8 cellular contexts compared by ENCODE assay signal in the genomic region with DNA sequence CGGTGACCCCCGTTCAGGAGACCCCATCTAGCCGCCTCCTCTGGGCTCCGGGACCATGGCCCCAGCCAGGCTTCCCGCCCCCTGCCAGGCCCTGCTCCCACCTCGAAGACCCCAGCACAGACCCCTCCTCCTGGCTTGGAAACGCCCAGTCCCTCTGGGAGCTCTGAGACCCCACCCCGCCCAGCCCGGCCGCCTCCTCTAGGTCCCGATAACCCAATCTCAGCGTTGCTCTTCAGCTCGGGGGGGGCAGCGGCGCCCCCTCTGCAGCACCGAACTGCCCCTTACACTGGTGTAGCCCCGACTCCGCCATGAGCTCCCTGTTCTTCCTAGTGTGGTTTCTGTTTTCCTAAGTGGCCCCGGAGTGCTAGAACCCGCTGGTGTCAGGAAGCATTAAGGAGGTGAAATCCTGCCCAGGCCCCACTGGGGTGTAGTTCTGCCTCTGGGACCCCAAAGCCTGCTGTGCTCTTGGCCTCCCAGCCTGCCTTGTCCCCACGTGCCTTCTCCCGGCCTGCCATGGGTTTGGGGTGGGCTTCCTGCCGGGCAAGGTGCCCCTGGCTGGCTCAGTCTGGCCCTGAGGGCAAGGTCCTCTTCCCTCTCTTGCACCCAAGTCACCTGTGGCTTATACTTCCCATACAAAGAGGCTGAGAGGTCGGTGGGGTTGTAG. TPM values are rescaled to one million over a fixed set of nuclear protein-coding genes. Genes with fewer than 3 reads are reported as not detected.
A peak's percentile ranks its signal among the peaks of the same experiment; 100 is the strongest.
DNase-seq lines count a peak whose midpoint lies in the region; ATAC-seq and TF ChIP-seq lines count a peak whose summit lies in the region.

No MANE protein-coding gene starts in this region.

- ATAC-seq in left lung = no peak
- ATAC-seq in GM18511 (IDR thresholded peaks at IDR 0.05; ENCODE audit: unreplicated experiment) = no peak

- H3K9me3 Mint-ChIP-seq in activated CD4-positive, alpha-beta T cell treated with anti-CD3 and anti-CD28 coated beads, Interleukin-2, amount 10 ng/mL, durations not matched to agents 7 days and 5 days = peaks cover 13% of the 10 kb centered on the region
- peaks cover 20% of the 10 kb centered on the region for H3K9me3 Mint-ChIP-seq in activated T-helper 2 cell treated with anti-CD3 and anti-CD28 coated beads, Interferon-gamma antibody, Interleukin-2, Interleukin-4, amounts not matched to agents 10 μg/mL and 5 μg/mL and 100 μg/mL, durations not matched to agents 14 hours and 24 hours and 36 hours

- POLR2A ChIA-PET in activated CD4-positive, alpha-beta T cell treated with anti-CD3 and anti-CD28 coated beads, Interleukin-2, amount 10 ng/mL, durations not matched to agents 7 days and 5 days (lab: Charles Lee) = no interaction called here

- H3K4me3 ChIP-seq in left lung (peak overlapping the region; percentile 73 to 83), suprapubic skin (peak overlapping the region; percentile 95)

- CTCF ChIA-PET in activated CD4-positive, alpha-beta T cell treated with anti-CD3 and anti-CD28 coated beads, Interleukin-2, amount 10 ng/mL, durations not matched to agents 7 days and 5 days (lab: Charles Lee) = no interaction called here

- TF ChIP-seq EP300 in suprapubic skin (IDR thresholded peaks at IDR 0.05) = no peak

- peak overlapping the region; percentile 61 for H3K4me3 Mint-ChIP-seq in activated CD4-positive, alpha-beta T cell treated with anti-CD3 and anti-CD28 coated beads, Interleukin-2, amount 10 ng/mL, durations not matched to agents 7 days and 5 days
- H3K4me3 Mint-ChIP-seq in activated T-helper 2 cell treated with anti-CD3 and anti-CD28 coated beads, Interferon-gamma antibody, Interleukin-2, Interleukin-4, amounts not matched to agents 10 μg/mL and 5 μg/mL and 100 μg/mL, durations not matched to agents 14 hours and 24 hours and 36 hours (ENCODE audit: low read depth) = peak overlapping the region; percentile 58

- no peak for DNase-seq in activated CD4-positive, alpha-beta T cell treated with anti-CD3 and anti-CD28 coated beads, Interleukin-2, amount 10 ng/mL, durations not matched to agents 7 days and 5 days
- DNase-seq in activated CD4-positive, alpha-beta T cell treated with anti-CD3 and anti-CD28 coated beads for 4 hours = no peak
- no peak for DNase-seq in activated T-helper 2 cell treated with anti-CD3 and anti-CD28 coated beads, Interferon-gamma antibody, Interleukin-2, Interleukin-4, amounts not matched to agents 10 μg/mL and 5 μg/mL and 100 μg/mL, durations not matched to agents 14 hours and 24 hours and 36 hours (ENCODE audit: low spot score)
- DNase-seq in left lung = no peak
- DNase-seq in suprapubic skin (ENCODE audit: low spot score in 2 of 2) = peak in 1 of 2 donors; percentile 64
- no peak for DNase-seq in occipital lobe (lab: John Stamatoyannopoulos, UW)
- no peak for DNase-seq in NCI-H345 (lab: John Stamatoyannopoulos, UW)

- TF ChIP-seq CTCF in left lung (IDR thresholded peaks at IDR 0.05) (no peak), suprapubic skin (IDR thresholded peaks at IDR 0.05) (no peak)

- TF ChIP-seq POLR2A in suprapubic skin (IDR thresholded peaks at IDR 0.05) = no peak

- H3K27ac ChIP-seq in left lung (peak overlapping the region in 1 of 2 donors; percentile 83), suprapubic skin (no peak overlapping the region)

- peak overlapping the region; percentile 82 for H3K27ac Mint-ChIP-seq in activated CD4-positive, alpha-beta T cell treated with anti-CD3 and anti-CD28 coated beads, Interleukin-2, amount 10 ng/mL, durations not matched to agents 7 days and 5 days
- peak overlapping the region; percentile 50 for H3K27ac Mint-ChIP-seq in activated T-helper 2 cell treated with anti-CD3 and anti-CD28 coated beads, Interferon-gamma antibody, Interleukin-2, Interleukin-4, amounts not matched to agents 10 μg/mL and 5 μg/mL and 100 μg/mL, durations not matched to agents 14 hours and 24 hours and 36 hours

- H3K4me1 Mint-ChIP-seq in activated CD4-positive, alpha-beta T cell treated with anti-CD3 and anti-CD28 coated beads, Interleukin-2, amount 10 ng/mL, durations not matched to agents 7 days and 5 days = peaks cover 9% of the 10 kb centered on the region
- no peaks in the 10 kb centered on the region for H3K4me1 Mint-ChIP-seq in activated T-helper 2 cell treated with anti-CD3 and anti-CD28 coated beads, Interferon-gamma antibody, Interleukin-2, Interleukin-4, amounts not matched to agents 10 μg/mL and 5 μg/mL and 100 μg/mL, durations not matched to agents 14 hours and 24 hours and 36 hours (ENCODE audit: low read depth)

- intact Hi-C loops in activated T-helper 2 cell treated with anti-CD3 and anti-CD28 coated beads, Interferon-gamma antibody, Interleukin-2, Interleukin-4, amounts not matched to agents 10 μg/mL and 5 μg/mL and 100 μg/mL, durations not matched to agents 14 hours and 24 hours and 36 hours (cut with micrococcal nuclease) = loop anchor here (10.0 kb wide), 2 partner anchors 99 to 229 kb away; a partner anchor contains a TSS
- intact Hi-C loops in left lung (cut with DNase I) = loop anchor here in 1 of 2 donors (10.0 kb wide), 1 partner anchor 229 kb away; a partner anchor contains a TSS

- no peaks in the 10 kb centered on the region for H3K27me3 Mint-ChIP-seq in activated CD4-positive, alpha-beta T cell treated with anti-CD3 and anti-CD28 coated beads, Interleukin-2, amount 10 ng/mL, durations not matched to agents 7 days and 5 days
- no peaks in the 10 kb centered on the region for H3K27me3 Mint-ChIP-seq in activated T-helper 2 cell treated with anti-CD3 and anti-CD28 coated beads, Interferon-gamma antibody, Interleukin-2, Interleukin-4, amounts not matched to agents 10 μg/mL and 5 μg/mL and 100 μg/mL, durations not matched to agents 14 hours and 24 hours and 36 hours (ENCODE audit: low read depth)

- H3K36me3 Mint-ChIP-seq in activated CD4-positive, alpha-beta T cell treated with anti-CD3 and anti-CD28 coated beads, Interleukin-2, amount 10 ng/mL, durations not matched to agents 7 days and 5 days (ENCODE audit: low read depth) = peaks cover 5% of the 10 kb centered on the region
- H3K36me3 Mint-ChIP-seq in activated T-helper 2 cell treated with anti-CD3 and anti-CD28 coated beads, Interferon-gamma antibody, Interleukin-2, Interleukin-4, amounts not matched to agents 10 μg/mL and 5 μg/mL and 100 μg/mL, durations not matched to agents 14 hours and 24 hours and 36 hours (ENCODE audit: low read depth) = no peaks in the 10 kb centered on the region

- peaks cover 7 to 19% of the 10 kb centered on the region in 2 donors for H3K4me1 ChIP-seq in left lung
- H3K4me1 ChIP-seq in suprapubic skin = peaks cover 27% of the 10 kb centered on the region

- H3K36me3 ChIP-seq in left lung = no peaks in the 10 kb centered on the region
- H3K36me3 ChIP-seq in suprapubic skin = no peaks in the 10 kb centered on the region

- H3K27me3 ChIP-seq in left lung (peaks cover 0 to under 1% of the 10 kb centered on the region in 2 donors), suprapubic skin (peaks cover 8% of the 10 kb centered on the region)

- H3K9me3 ChIP-seq in left lung = peaks cover 0 to 29% of the 10 kb centered on the region in 2 donors
- peaks cover 12% of the 10 kb centered on the region for H3K9me3 ChIP-seq in suprapubic skin

- 17% methylated on average over 13 of the region's 24 CpGs for WGBS in suprapubic skin

RNA-seq across cellular contexts. Expression of a gene that starts 10.7 kb away (rescaled TPM):
- 1 to 10 TPM; 2.9 to 3.5 TPM for total RNA-seq in activated CD4-positive, alpha-beta T cell treated with anti-CD3 and anti-CD28 coated beads, Interleukin-2, amount 10 ng/mL, durations not matched to agents 7 days and 5 days
- total RNA-seq in activated T-helper 2 cell treated with anti-CD3 and anti-CD28 coated beads, Interferon-gamma antibody, Interleukin-2, Interleukin-4, amounts not matched to agents 10 μg/mL and 5 μg/mL and 100 μg/mL, durations not matched to agents 14 hours and 24 hours and 36 hours = 0.73 and 1.2 TPM in 2 replicates
- total RNA-seq in left lung = 1 to 10 TPM; 3.4 TPM
- 1 to 10 TPM in 2 of 4 donors, not detected in 2; 2.2 to 2.6 TPM for total RNA-seq in suprapubic skin
- 3.7 TPM for total RNA-seq in occipital lobe

RNA-seq across cellular contexts. Expression of a gene that starts 57.0 kb away (rescaled TPM):
- 10 to 100 TPM; 25.2 to 33.3 TPM for total RNA-seq in activated CD4-positive, alpha-beta T cell treated with anti-CD3 and anti-CD28 coated beads, Interleukin-2, amount 10 ng/mL, durations not matched to agents 7 days and 5 days
- total RNA-seq in activated T-helper 2 cell treated with anti-CD3 and anti-CD28 coated beads, Interferon-gamma antibody, Interleukin-2, Interleukin-4, amounts not matched to agents 10 μg/mL and 5 μg/mL and 100 μg/mL, durations not matched to agents 14 hours and 24 hours and 36 hours = 26.5 and 28.4 TPM in 2 replicates
- total RNA-seq in left lung = 10 to 100 TPM; 33.2 to 43.4 TPM
- 10 to 100 TPM in 2 of 4 donors, 1 to 10 TPM in 2; 9.7 to 16.3 (median 10.7) TPM for total RNA-seq in suprapubic skin
- total RNA-seq in occipital lobe = 11.9 TPM
